In the genomic region with DNA sequence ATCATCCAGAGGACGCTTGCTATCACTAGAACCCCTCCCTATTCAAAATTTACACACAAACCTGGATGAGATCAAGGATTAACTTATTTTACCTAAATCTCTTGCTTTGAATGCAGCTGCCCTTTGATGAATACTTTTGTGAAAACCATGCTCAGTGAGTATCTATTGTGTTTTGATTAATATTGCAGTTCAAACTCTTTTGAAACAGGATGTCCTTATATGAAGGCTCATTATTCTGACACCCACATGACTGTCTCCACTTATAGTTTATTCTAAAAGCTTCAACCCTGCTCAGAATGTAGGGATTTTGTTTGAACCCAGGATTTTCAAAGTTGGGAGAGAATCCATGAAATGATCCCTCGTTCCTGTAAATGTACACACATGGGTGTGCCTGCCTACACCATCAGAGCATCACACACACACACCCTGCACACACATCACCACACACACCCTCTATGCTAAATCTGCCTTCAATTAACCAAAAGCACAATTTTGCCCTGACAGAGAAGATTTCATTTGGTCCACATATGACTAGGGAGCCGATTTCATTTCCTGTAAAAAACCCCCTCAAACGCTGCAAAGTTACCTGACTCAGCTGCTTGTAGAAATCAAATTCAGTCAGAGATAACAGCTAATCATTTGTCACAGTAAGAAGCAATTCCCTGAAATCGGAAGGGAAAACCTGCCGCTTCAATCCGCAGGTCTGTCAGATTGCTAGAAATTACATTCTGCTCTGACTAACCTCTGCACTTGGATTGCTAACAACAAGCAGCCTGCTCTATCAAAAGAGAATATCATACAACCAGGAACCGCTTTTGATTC, we compare ENCODE assay signal across 11 cellular contexts.
DNase-seq lines count a peak whose midpoint lies in the region; ATAC-seq, FAIRE-seq and TF ChIP-seq lines count a peak whose summit lies in the region.
"Had no signal": no experiment of that assay in that cellular context is flagged by ENCODE, and none has a peak within 500 bp of the region (broad histone marks: within the 10 kb centered on the region; RNA-seq: fewer than 3 reads in every experiment).

No MANE protein-coding gene starts in this region.

- no peaks in the 10 kb centered on the region for H3K27me3 Mint-ChIP-seq in astrocyte (ENCODE audit: low read depth, unreplicated experiment)

- H3K9me3 Mint-ChIP-seq in astrocyte (ENCODE audit: unreplicated experiment) = no peaks in the 10 kb centered on the region

- ATAC-seq in HG02610 (IDR thresholded peaks at IDR 0.05; ENCODE audit: unreplicated experiment) (peak; percentile 74), HG03097 (IDR thresholded peaks at IDR 0.05; ENCODE audit: low FRiP score, unreplicated experiment) (no peak), HG03469 (IDR thresholded peaks at IDR 0.05; ENCODE audit: unreplicated experiment) (no peak)
- ATAC-seq: left lobe of liver had no signal

- no peaks in the 10 kb centered on the region for H4K20me1 ChIP-seq in astrocyte (ENCODE audit: insufficient read depth, low read length)
- H4K20me1 ChIP-seq in neural cell (ENCODE audit: insufficient read depth) = no peaks in the 10 kb centered on the region

- H3K4me2 ChIP-seq in astrocyte (ENCODE audit: low read length) (peak overlapping the region; percentile 83), neural cell (ENCODE audit: low read length) (peak overlapping the region; percentile 47)

- peak; percentile 81 for TF ChIP-seq EP300 in neural cell (conservative IDR thresholded peaks at IDR 0.05; ENCODE audit: poor library complexity, severe bottlenecking)

- no peak for TF ChIP-seq POLR2A in GM12891 (IDR thresholded peaks at IDR 0.05; ENCODE audit: low read depth, low read length)

- peak; percentile 39 for TF ChIP-seq RAD21 in neural cell (conservative IDR thresholded peaks at IDR 0.05)

- H3F3A ChIP-seq in neural cell (ENCODE audit: insufficient read depth, low read length, poor library complexity, severe bottlenecking) = no peaks in the 10 kb centered on the region

- no peaks in the 10 kb centered on the region for H3K27me3 ChIP-seq in astrocyte (ENCODE audit: insufficient read depth, low read length)
- no peaks in the 10 kb centered on the region for H3K27me3 ChIP-seq in neural cell (ENCODE audit: insufficient read depth, low read depth, low read length)
- H3K27me3 ChIP-seq: breast epithelium, SJCRH30 had no signal

- FAIRE-seq in GM12891 (lab: Jason Lieb, UNC) = peak; percentile 69
- FAIRE-seq in astrocyte (lab: Jason Lieb, UNC) = no peak

- H3K9me3 ChIP-seq in astrocyte (ENCODE audit: insufficient read depth, low read depth, low read length) = no peaks in the 10 kb centered on the region
- no peaks in the 10 kb centered on the region for H3K9me3 ChIP-seq in neural cell (ENCODE audit: low read length)
- H3K9me3 ChIP-seq: breast epithelium, SJCRH30 had no signal

- H3K27ac ChIP-seq in astrocyte (ENCODE audit: low read depth, low read length) = peak overlapping the region; percentile 2
- H3K27ac ChIP-seq in neural cell (ENCODE audit: low read length) = peak overlapping the region; percentile 18
- H3K27ac ChIP-seq: breast epithelium, SJCRH30 had no signal

- H3K79me2 ChIP-seq in astrocyte (ENCODE audit: insufficient read depth, low read length) (peaks cover 14% of the 10 kb centered on the region), neural cell (replicated peaks; ENCODE audit: insufficient read depth, low read length) (peaks cover 17% of the 10 kb centered on the region)

- H3K9ac ChIP-seq in astrocyte (ENCODE audit: low read length) = peak overlapping the region; percentile 39
- H3K9ac ChIP-seq in neural cell (ENCODE audit: low read length) = peak overlapping the region; percentile 6

- H2AFZ ChIP-seq in astrocyte (ENCODE audit: low read depth, low read length) (no peak overlapping the region), neural cell (ENCODE audit: low read depth, low read length) (no peak overlapping the region)

- peak overlapping the region; percentile 10 for H3K27ac Mint-ChIP-seq in astrocyte (ENCODE audit: unreplicated experiment)

- H3K4me1 ChIP-seq in astrocyte (ENCODE audit: insufficient read depth, low read length) = peaks cover 33% of the 10 kb centered on the region
- H3K4me1 ChIP-seq: breast epithelium had no signal

- TF ChIP-seq CTCF in astrocyte (IDR thresholded peaks at IDR 0.05; ENCODE audit: insufficient read depth, low read depth, low read length) (no peak), neural cell (IDR thresholded peaks at IDR 0.05; ENCODE audit: poor library complexity, severe bottlenecking) (peak; percentile 16)

- peaks cover 81% of the 10 kb centered on the region for H3K4me1 Mint-ChIP-seq in astrocyte (ENCODE audit: low read depth, unreplicated experiment)

- no peak overlapping the region for H3K4me3 Mint-ChIP-seq in astrocyte (ENCODE audit: unreplicated experiment)

- no peak for DNase-seq in GM12891 (ENCODE audit: insufficient read length, low spot score)
- DNase-seq in astrocyte (ENCODE audit: low read depth) = no peak
- DNase-seq in activated effector memory CD4-positive, alpha-beta T cell treated with anti-CD3 and anti-CD28 coated beads, Interleukin-2, amount 50 U/mL, for 16 hours = no peak
- no peak for DNase-seq in DMS 273 (lab: John Stamatoyannopoulos, UW; ENCODE audit: unreplicated experiment)
- DNase-seq: SJCRH30 had no signal

- H3K9me2 ChIP-seq in neural cell (ENCODE audit: insufficient read depth, low read length) = no peaks in the 10 kb centered on the region

- H3K36me3 ChIP-seq in astrocyte (ENCODE audit: insufficient read depth, low read length) (no peaks in the 10 kb centered on the region), neural cell (ENCODE audit: insufficient read depth, low read length) (no peaks in the 10 kb centered on the region)
- H3K36me3 ChIP-seq: breast epithelium had no signal

- no peaks in the 10 kb centered on the region for H3K36me3 Mint-ChIP-seq in astrocyte (ENCODE audit: low read depth, unreplicated experiment)

- H3K4me3 ChIP-seq in astrocyte (ENCODE audit: insufficient read depth, low read depth, low read length) = no peak overlapping the region
- peak overlapping the region; percentile 55 for H3K4me3 ChIP-seq in neural cell (ENCODE audit: low read length)
- H3K4me3 ChIP-seq: breast epithelium, SJCRH30 had no signal

TF ChIP-seq in GM12891, 5 proteins besides CTCF, POLR2A, EP300 and RAD21:
- TF ChIP-seq POLR2AphosphoS5 (IDR thresholded peaks at IDR 0.05; ENCODE audit: low read depth, low read length) (no peak), PAX5 (IDR thresholded peaks at IDR 0.05; ENCODE audit: insufficient read depth, low read length, severe bottlenecking) (no peak), POU2F2 (IDR thresholded peaks at IDR 0.05; ENCODE audit: low read depth, low read length) (no peak), TAF1 (IDR thresholded peaks at IDR 0.05; ENCODE audit: low read depth, low read length) (no peak), SPI1 (IDR thresholded peaks at IDR 0.05; ENCODE audit: low read depth, low read length) (peak; percentile 54)

TF ChIP-seq in neural cell, 6 proteins besides CTCF, POLR2A, EP300 and RAD21:
- no peak for TF ChIP-seq MXI1 (conservative IDR thresholded peaks at IDR 0.05; ENCODE audit: poor library complexity, severe bottlenecking)
- peak; percentile 74 for TF ChIP-seq POLR2AphosphoS5 (IDR thresholded peaks at IDR 0.05)
- no peak for TF ChIP-seq EZH2 (IDR thresholded peaks at IDR 0.05; ENCODE audit: borderline replicate concordance, insufficient read depth, low read length, poor library complexity, severe bottlenecking)
- TF ChIP-seq, protein P1, sequence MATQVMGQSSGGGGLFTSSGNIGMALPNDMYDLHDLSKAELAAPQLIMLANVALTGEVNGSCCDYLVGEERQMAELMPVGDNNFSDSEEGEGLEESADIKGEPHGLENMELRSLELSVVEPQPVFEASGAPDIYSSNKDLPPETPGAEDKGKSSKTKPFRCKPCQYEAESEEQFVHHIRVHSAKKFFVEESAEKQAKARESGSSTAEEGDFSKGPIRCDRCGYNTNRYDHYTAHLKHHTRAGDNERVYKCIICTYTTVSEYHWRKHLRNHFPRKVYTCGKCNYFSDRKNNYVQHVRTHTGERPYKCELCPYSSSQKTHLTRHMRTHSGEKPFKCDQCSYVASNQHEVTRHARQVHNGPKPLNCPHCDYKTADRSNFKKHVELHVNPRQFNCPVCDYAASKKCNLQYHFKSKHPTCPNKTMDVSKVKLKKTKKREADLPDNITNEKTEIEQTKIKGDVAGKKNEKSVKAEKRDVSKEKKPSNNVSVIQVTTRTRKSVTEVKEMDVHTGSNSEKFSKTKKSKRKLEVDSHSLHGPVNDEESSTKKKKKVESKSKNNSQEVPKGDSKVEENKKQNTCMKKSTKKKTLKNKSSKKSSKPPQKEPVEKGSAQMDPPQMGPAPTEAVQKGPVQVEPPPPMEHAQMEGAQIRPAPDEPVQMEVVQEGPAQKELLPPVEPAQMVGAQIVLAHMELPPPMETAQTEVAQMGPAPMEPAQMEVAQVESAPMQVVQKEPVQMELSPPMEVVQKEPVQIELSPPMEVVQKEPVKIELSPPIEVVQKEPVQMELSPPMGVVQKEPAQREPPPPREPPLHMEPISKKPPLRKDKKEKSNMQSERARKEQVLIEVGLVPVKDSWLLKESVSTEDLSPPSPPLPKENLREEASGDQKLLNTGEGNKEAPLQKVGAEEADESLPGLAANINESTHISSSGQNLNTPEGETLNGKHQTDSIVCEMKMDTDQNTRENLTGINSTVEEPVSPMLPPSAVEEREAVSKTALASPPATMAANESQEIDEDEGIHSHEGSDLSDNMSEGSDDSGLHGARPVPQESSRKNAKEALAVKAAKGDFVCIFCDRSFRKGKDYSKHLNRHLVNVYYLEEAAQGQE (IDR thresholded peaks at IDR 0.05; ENCODE audit: borderline replicate concordance) = peak; percentile 96
- peak; percentile 34 for TF ChIP-seq SMC3 (conservative IDR thresholded peaks at IDR 0.05; ENCODE audit: poor library complexity)
- TF ChIP-seq TAF1 (IDR thresholded peaks at IDR 0.05; ENCODE audit: low read depth) = no peak
